ENCODE assay signal across 18 cellular contexts in genomic region chr14:94935901-94936300, GRCh38.
"Had no signal": no experiment of that assay in that cellular context is flagged by ENCODE, and none has a peak within 500 bp of the region (broad histone marks: within the 10 kb centered on the region; RNA-seq: fewer than 3 reads in every experiment).

No MANE protein-coding gene starts in this region.

- H3K27ac ChIP-seq: epithelial cell of prostate had no signal

- H3K9me3 Mint-ChIP-seq: activated CD4-positive, alpha-beta T cell treated with anti-CD3 and anti-CD28 coated beads, Interleukin-2, amount 10 ng/mL, durations not matched to agents 24 days and 14 days; activated CD8-positive, alpha-beta T cell treated with anti-CD3 and anti-CD28 coated beads for 36 hours; activated naive CD8-positive, alpha-beta T cell treated with anti-CD3 and anti-CD28 coated beads, Interleukin-2, amount 10 ng/mL, durations not matched to agents 7 days and 5 days; activated T-helper 17 cell treated with anti-CD3 and anti-CD28 coated beads, Interleukin-2, amount 50 U/mL, for 72 hours; endodermal cell; mesothelial cell of epicardium; neural crest cell; T-cell; type B pancreatic cell had no signal

- H3K27ac Mint-ChIP-seq: activated CD4-positive, alpha-beta T cell treated with anti-CD3 and anti-CD28 coated beads, Interleukin-2, amount 10 ng/mL, durations not matched to agents 24 days and 14 days; activated CD8-positive, alpha-beta T cell treated with anti-CD3 and anti-CD28 coated beads for 36 hours; activated naive CD8-positive, alpha-beta T cell treated with anti-CD3 and anti-CD28 coated beads, Interleukin-2, amount 10 ng/mL, durations not matched to agents 7 days and 5 days; activated T-helper 17 cell treated with anti-CD3 and anti-CD28 coated beads, Interleukin-2, amount 50 U/mL, for 72 hours; endodermal cell; progenitor cell of endocrine pancreas; T-cell; type B pancreatic cell had no signal

- H3K36me3 Mint-ChIP-seq: activated naive CD8-positive, alpha-beta T cell treated with anti-CD3 and anti-CD28 coated beads, Interleukin-2, amount 10 ng/mL, durations not matched to agents 7 days and 5 days; mesothelial cell of epicardium; T-cell; type B pancreatic cell had no signal

- H3K27me3 Mint-ChIP-seq: activated CD4-positive, alpha-beta T cell treated with anti-CD3 and anti-CD28 coated beads, Interleukin-2, amount 10 ng/mL, durations not matched to agents 24 days and 14 days; activated CD8-positive, alpha-beta T cell treated with anti-CD3 and anti-CD28 coated beads for 36 hours had no signal

- ATAC-seq: activated CD8-positive, alpha-beta T cell treated with anti-CD3 and anti-CD28 coated beads for 36 hours; activated T-helper 17 cell treated with anti-CD3 and anti-CD28 coated beads, Interleukin-2, amount 50 U/mL, for 72 hours; left lobe of liver; stimulated activated naive CD8-positive, alpha-beta T cell treated with anti-CD3 and anti-CD28 coated beads, Interleukin-15, Interleukin-2, amounts not matched to agents 100 U/mL and 50 U/mL, for 24 hours; T-cell had no signal

- H3K4me3 Mint-ChIP-seq: activated CD4-positive, alpha-beta T cell treated with anti-CD3 and anti-CD28 coated beads, Interleukin-2, amount 10 ng/mL, durations not matched to agents 24 days and 14 days; activated CD8-positive, alpha-beta T cell treated with anti-CD3 and anti-CD28 coated beads for 36 hours; activated naive CD8-positive, alpha-beta T cell treated with anti-CD3 and anti-CD28 coated beads, Interleukin-2, amount 10 ng/mL, durations not matched to agents 7 days and 5 days; activated T-helper 17 cell treated with anti-CD3 and anti-CD28 coated beads, Interleukin-2, amount 50 U/mL, for 72 hours; endodermal cell; neural crest cell; T-cell; type B pancreatic cell had no signal

- H3K4me1 Mint-ChIP-seq: activated CD4-positive, alpha-beta T cell treated with anti-CD3 and anti-CD28 coated beads, Interleukin-2, amount 10 ng/mL, durations not matched to agents 24 days and 14 days; endodermal cell; neural crest cell had no signal

- DNase-seq: activated CD4-positive, alpha-beta T cell treated with anti-CD3 and anti-CD28 coated beads, Interleukin-2, amount 10 ng/mL, durations not matched to agents 24 days and 14 days; activated CD4-positive, CD25-positive, alpha-beta regulatory T cell; activated CD8-positive, alpha-beta T cell treated with anti-CD3 and anti-CD28 coated beads for 36 hours; activated naive CD4-positive, alpha-beta T cell; activated naive CD8-positive, alpha-beta T cell treated with anti-CD3 and anti-CD28 coated beads, Interleukin-2, amount 10 ng/mL, durations not matched to agents 7 days and 5 days; activated T-cell treated with anti-CD3 and anti-CD28 coated beads, Interleukin-2, amount 50 U/mL, for 1 hour; central memory CD4-positive, alpha-beta T cell; endodermal cell; foreskin melanocyte; stimulated activated naive CD8-positive, alpha-beta T cell treated with anti-CD3 and anti-CD28 coated beads, Interleukin-15, Interleukin-2, amounts not matched to agents 100 U/mL and 50 U/mL, for 24 hours; T-cell had no signal
